In genomic region chr7:85897967-85898366, GRCh38 we compare ENCODE assay signal across 28 cellular contexts.
"Had no signal": no experiment of that assay in that cellular context is flagged by ENCODE, and none has a peak within 500 bp of the region (broad histone marks: within the 10 kb centered on the region; RNA-seq: fewer than 3 reads in every experiment).

No MANE protein-coding gene starts in this region.

- H3K27me3 Mint-ChIP-seq: activated B cell treated with CpG ODN at 0.5 μM for 24 hours; activated CD8-positive, alpha-beta T cell treated with anti-CD3 and anti-CD28 coated beads for 36 hours; activated naive CD8-positive, alpha-beta T cell; activated T-helper 17 cell treated with anti-CD3 and anti-CD28 coated beads, Interleukin-2, amount 50 U/mL, for 72 hours; central memory CD8-positive, alpha-beta T cell; dendritic cell treated with granulocyte-macrophage colony-stimulating factor and Interleukin-4, amounts not matched to agents 40 ng/mL and 50 ng/mL, for 4 days; T-helper 17 cell had no signal

- H3K4me1 Mint-ChIP-seq: activated B cell treated with CpG ODN at 0.5 μM for 24 hours; activated T-helper 17 cell treated with anti-CD3 and anti-CD28 coated beads, Interleukin-2, amount 50 U/mL, for 72 hours; central memory CD8-positive, alpha-beta T cell; T-helper 17 cell had no signal

- DNase-seq: activated B cell treated with CpG ODN at 0.5 μM for 24 hours; activated CD4-positive, alpha-beta T cell treated with anti-CD3 and anti-CD28 coated beads for 48 hours; activated CD4-positive, alpha-beta T cell treated with anti-CD3 and anti-CD28 coated beads, Interleukin-2, amount 50 U/mL, for 1 hour; activated CD4-positive, alpha-beta T cell treated with anti-CD3 and anti-CD28 coated beads, Interleukin-2, amount 50 U/mL, for 48 hours; activated CD8-positive, alpha-beta memory T cell treated with anti-CD3 and anti-CD28 coated beads for 24 hours; activated CD8-positive, alpha-beta T cell treated with anti-CD3 and anti-CD28 coated beads for 36 hours; activated gamma-delta T cell; activated naive CD4-positive, alpha-beta T cell treated with anti-CD3 and anti-CD28 coated beads, Interleukin-2, amount 50 U/mL, for 16 hours; activated naive CD4-positive, alpha-beta T cell treated with Interleukin-2 at 50 U/mL for 16 hours; activated T-cell treated with anti-CD3 and anti-CD28 coated beads, Interleukin-2, amount 50 U/mL, for 4 hours; amniotic stem cell; anterior cingulate cortex; brain microvascular endothelial cell; dorsolateral prefrontal cortex; effector memory CD4-positive, alpha-beta T cell; endodermal cell; foreskin fibroblast; head of caudate nucleus; T-helper 1 cell; T-helper 17 cell; T1000; WERI-Rb-1 had no signal

- H3K27ac Mint-ChIP-seq: activated B cell treated with CpG ODN at 0.5 μM for 24 hours; activated CD8-positive, alpha-beta T cell treated with anti-CD3 and anti-CD28 coated beads for 36 hours; activated naive CD8-positive, alpha-beta T cell; activated T-helper 17 cell treated with anti-CD3 and anti-CD28 coated beads, Interleukin-2, amount 50 U/mL, for 72 hours; dendritic cell treated with granulocyte-macrophage colony-stimulating factor and Interleukin-4, amounts not matched to agents 40 ng/mL and 50 ng/mL, for 4 days; endodermal cell; T-helper 17 cell; T-helper 2 cell treated with Interferon-gamma antibody and Interleukin-4, amounts not matched to agents 5 μg/mL and 100 μg/mL, for 36 hours had no signal

- H3K4me3 Mint-ChIP-seq: activated B cell treated with CpG ODN at 0.5 μM for 24 hours; activated CD8-positive, alpha-beta T cell treated with anti-CD3 and anti-CD28 coated beads for 36 hours; activated naive CD8-positive, alpha-beta T cell; activated T-cell treated with anti-CD3 and anti-CD28 coated beads, Interleukin-2, amount 50 U/mL, for 4 hours; activated T-helper 17 cell treated with anti-CD3 and anti-CD28 coated beads, Interleukin-2, amount 50 U/mL, for 72 hours; central memory CD8-positive, alpha-beta T cell; dendritic cell treated with granulocyte-macrophage colony-stimulating factor and Interleukin-4, amounts not matched to agents 40 ng/mL and 50 ng/mL, for 4 days; endodermal cell; T-helper 17 cell; T-helper 2 cell treated with Interferon-gamma antibody and Interleukin-4, amounts not matched to agents 5 μg/mL and 100 μg/mL, for 36 hours had no signal

- H3K27me3 ChIP-seq: brain microvascular endothelial cell, dorsolateral prefrontal cortex had no signal

- H3K36me3 ChIP-seq: brain microvascular endothelial cell, WERI-Rb-1 had no signal

- H3K36me3 Mint-ChIP-seq: activated naive CD8-positive, alpha-beta T cell had no signal

- H3K9me3 Mint-ChIP-seq: activated B cell treated with CpG ODN at 0.5 μM for 24 hours; activated CD8-positive, alpha-beta T cell treated with anti-CD3 and anti-CD28 coated beads for 36 hours; dendritic cell treated with granulocyte-macrophage colony-stimulating factor and Interleukin-4, amounts not matched to agents 40 ng/mL and 50 ng/mL, for 4 days; endodermal cell; T-helper 2 cell treated with Interferon-gamma antibody and Interleukin-4, amounts not matched to agents 5 μg/mL and 100 μg/mL, for 36 hours had no signal

- H3K27ac ChIP-seq: brain microvascular endothelial cell, coronary artery, dorsolateral prefrontal cortex, WERI-Rb-1 had no signal

- H3K4me3 ChIP-seq: coronary artery, dorsolateral prefrontal cortex had no signal
